8 cellular contexts compared by ENCODE assay signal in the genomic region with DNA sequence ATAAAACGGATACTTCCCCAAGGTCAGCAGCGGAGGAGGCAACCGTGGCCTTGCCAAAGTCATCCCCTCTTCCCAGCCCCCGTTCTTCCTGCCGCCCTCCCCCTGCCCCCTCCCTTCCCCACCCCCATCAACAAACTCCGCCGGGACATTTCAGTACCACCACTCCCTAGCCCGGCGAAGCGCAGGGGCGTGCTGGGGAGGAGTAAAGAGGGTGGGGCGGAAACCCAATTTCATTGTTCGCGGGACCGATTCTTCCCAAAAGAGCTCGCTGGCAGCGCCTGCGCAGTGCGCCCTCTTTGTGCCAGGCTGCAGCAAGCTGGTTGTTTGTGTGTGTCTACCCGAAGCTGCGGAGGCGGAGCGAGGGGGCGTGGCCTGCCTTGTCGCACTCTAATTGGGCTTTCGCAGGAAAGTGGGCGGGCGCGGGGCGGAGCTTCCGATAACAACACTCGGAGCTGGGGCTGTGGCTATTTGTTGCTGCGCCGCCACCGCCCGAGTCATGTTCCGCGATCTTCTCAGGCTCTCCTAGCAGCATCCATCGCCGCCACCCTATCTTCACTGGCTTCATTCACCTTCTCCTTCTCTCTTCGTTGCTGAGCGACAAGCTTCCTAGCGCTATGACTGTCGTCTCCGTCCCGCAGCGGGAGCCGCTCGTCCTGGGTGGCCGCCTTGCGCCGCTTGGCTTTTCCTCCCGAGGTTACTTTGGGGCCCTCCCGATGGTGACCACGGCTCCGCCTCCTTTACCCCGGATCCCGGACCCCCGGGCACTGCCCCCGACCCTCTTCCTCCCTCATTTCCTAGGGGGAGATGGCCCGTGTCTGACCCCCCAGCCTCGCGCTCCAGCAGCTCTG. TPM values are rescaled to one million over a fixed set of nuclear protein-coding genes. Genes with fewer than 3 reads are reported as not detected.
DNase-seq lines count a peak whose midpoint lies in the region; ATAC-seq and TF ChIP-seq lines count a peak whose summit lies in the region.

PNRC1 (plus strand) TSS at position 471 of the 848 bp plus-strand sequence; CDS start at position 615, 144 bp downstream.

- peaks cover 31% of the 10 kb centered on the region for H3K36me3 ChIP-seq in OCI-LY3 (replicated peaks; ENCODE audit: low read depth, low read length)

- peak within 1 kb of the TSS; percentile 96 for H3K27ac Mint-ChIP-seq in endothelial cell (ENCODE audit: unreplicated experiment)

- H3K27me3 ChIP-seq in OCI-LY3 (ENCODE audit: low read depth, low read length): no peaks in the 10 kb centered on the region

- H3K79me2 ChIP-seq in OCI-LY3 (ENCODE audit: low read length): peaks cover 30% of the 10 kb centered on the region

- H4K20me1 ChIP-seq in OCI-LY3 (ENCODE audit: insufficient read depth, low read length): peaks cover 28% of the 10 kb centered on the region

- no peaks in the 10 kb centered on the region for H3K9me3 ChIP-seq in OCI-LY3 (ENCODE audit: insufficient read depth, low read length)

- peak within 1 kb of the TSS; percentile 80 for H3K9ac ChIP-seq in OCI-LY3 (ENCODE audit: low read length)

- H3K9me3 Mint-ChIP-seq in endothelial cell (ENCODE audit: unreplicated experiment): no peaks in the 10 kb centered on the region

- peaks cover 20% of the 10 kb centered on the region for H3K4me1 Mint-ChIP-seq in endothelial cell (ENCODE audit: unreplicated experiment)

- peak within 1 kb of the TSS; percentile 94 for H3K4me3 ChIP-seq in OCI-LY3 (ENCODE audit: low read length)

- DNase-seq in D341Med (ENCODE audit: low spot score): peak; percentile 96
- peak; percentile 94 for DNase-seq in HuH-7 (ENCODE audit: low spot score)
- DNase-seq in activated CD8-positive, alpha-beta memory T cell treated with anti-CD3 and anti-CD28 coated beads, Interleukin-2, amount 50 U/mL, for 48 hours: peak; percentile 100
- peak; percentile 100 for DNase-seq in endothelial cell (ENCODE audit: low spot score)
- DNase-seq in midbrain (lab: John Stamatoyannopoulos, UW): peak; percentile 100
- peak; percentile 100 for DNase-seq in stimulated activated CD8-positive, alpha-beta memory T cell treated with anti-CD3 and anti-CD28 coated beads, Interleukin-2, amount 100 ng/mL, for 1 hour (ENCODE audit: low read depth in 2 of 2)

- peak within 1 kb of the TSS; percentile 91 for H3K4me2 ChIP-seq in OCI-LY3 (ENCODE audit: low read length)

- TF ChIP-seq CTCF in OCI-LY3 (IDR thresholded peaks at IDR 0.05; ENCODE audit: low read depth, low read length) (no peak), endothelial cell (IDR thresholded peaks at IDR 0.05; ENCODE audit: unreplicated experiment) (no peak)

- H3K36me3 Mint-ChIP-seq in endothelial cell (ENCODE audit: low read depth, unreplicated experiment): peaks cover 27% of the 10 kb centered on the region

- H3K27me3 Mint-ChIP-seq in endothelial cell (ENCODE audit: unreplicated experiment): peaks cover 10% of the 10 kb centered on the region

- peak; percentile 76 for ATAC-seq in GM21515 (IDR thresholded peaks at IDR 0.05; ENCODE audit: unreplicated experiment)

- peaks cover 13% of the 10 kb centered on the region for H3K4me1 ChIP-seq in OCI-LY3 (ENCODE audit: low read length)

- peak within 1 kb of the TSS; percentile 98 for H2AFZ ChIP-seq in OCI-LY3 (ENCODE audit: low read depth, low read length)

- peak within 1 kb of the TSS; percentile 70 for H3K27ac ChIP-seq in OCI-LY3 (ENCODE audit: low read length)

- peak within 1 kb of the TSS; percentile 97 for H3K4me3 Mint-ChIP-seq in endothelial cell (ENCODE audit: unreplicated experiment)

RNA-seq across cellular contexts. Expression of gene PNRC1, which starts in this region (rescaled TPM):
- total RNA-seq in endothelial cell (ENCODE audit: unreplicated experiment): 135 TPM

Comparison
In these comparisons a context has a peak if more than half of its experiments do, and no peak if none do; other contexts are left out.
1. Peak in every context shown above with its lines: DNase-seq, ATAC-seq, H3K4me3 ChIP-seq and H3K27ac ChIP-seq.